Comparison of ENCODE assay signal across 1 cellular context in the genomic region with DNA sequence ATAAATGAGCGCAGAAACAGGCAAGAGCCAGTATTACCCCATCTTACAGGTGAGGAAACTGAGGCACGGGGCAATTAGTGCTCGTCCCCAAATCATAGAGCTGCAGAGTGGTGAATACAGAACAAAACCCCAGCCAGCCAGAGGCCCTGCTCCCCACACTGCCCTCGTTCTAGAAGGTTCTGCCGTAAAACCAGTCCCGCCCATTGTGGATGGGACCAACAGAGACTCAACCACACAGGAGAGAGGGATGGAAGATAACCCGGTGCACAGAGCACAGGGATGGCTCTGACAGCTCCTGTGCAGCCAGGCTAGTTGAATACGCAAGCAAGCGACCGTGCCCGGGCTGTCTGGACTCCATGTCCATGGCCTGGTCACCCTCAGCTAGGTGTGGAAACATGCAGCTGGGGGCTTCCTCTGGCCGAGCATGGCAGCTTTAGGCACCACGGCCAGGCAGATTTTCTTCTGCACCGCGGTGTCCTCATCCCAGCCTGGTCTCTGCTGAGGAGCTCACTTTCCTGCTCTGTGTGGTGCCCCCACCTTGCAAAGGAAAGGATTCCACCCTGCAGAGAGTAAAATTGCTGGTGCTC.
TF ChIP-seq lines count a peak whose summit lies in the region.

No MANE protein-coding gene starts in this region.

TF ChIP-seq in WTC11, 78 proteins besides CTCF, POLR2A, EP300 and RAD21 (continued from another document):
- TF ChIP-seq, protein P1, sequence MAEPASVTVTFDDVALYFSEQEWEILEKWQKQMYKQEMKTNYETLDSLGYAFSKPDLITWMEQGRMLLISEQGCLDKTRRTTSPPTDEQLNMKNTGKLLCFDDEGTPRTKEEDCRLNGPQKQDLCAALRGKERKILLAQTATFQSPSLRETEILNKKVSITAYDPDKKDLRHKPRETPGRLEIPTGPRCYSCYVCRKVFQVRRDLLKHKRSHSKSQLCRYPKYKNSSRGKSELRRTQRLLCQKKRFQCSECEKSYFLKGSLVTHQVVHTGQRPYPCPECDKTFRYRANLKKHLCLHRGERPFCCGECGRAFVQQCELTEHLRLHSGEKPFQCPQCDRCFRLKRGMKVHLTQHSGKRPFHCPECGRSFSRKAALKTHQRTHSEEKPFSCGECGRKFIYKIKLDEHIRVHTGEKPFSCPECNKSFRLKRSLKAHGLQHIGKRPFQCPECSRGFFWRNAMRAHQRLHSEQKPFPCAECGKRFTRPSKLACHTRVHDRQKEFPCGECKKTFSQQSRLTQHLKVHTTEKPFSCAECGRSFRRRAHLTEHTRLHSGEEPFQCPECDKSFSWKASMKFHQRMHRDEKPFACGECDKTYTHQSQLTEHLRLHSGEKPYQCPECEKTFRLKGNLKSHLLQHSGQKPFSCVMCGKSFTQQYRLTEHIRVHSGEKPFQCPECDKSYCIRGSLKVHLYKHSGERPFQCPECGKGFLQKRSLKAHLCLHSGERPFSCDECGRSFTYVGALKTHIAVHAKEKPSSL (CRISPR knock-in tag; conservative IDR thresholded peaks at IDR 0.05), result no peak
- no peak for TF ChIP-seq ZNF219 (CRISPR knock-in tag; IDR thresholded peaks at IDR 0.05; ENCODE audit: borderline replicate concordance)
- TF ChIP-seq, protein P2, sequence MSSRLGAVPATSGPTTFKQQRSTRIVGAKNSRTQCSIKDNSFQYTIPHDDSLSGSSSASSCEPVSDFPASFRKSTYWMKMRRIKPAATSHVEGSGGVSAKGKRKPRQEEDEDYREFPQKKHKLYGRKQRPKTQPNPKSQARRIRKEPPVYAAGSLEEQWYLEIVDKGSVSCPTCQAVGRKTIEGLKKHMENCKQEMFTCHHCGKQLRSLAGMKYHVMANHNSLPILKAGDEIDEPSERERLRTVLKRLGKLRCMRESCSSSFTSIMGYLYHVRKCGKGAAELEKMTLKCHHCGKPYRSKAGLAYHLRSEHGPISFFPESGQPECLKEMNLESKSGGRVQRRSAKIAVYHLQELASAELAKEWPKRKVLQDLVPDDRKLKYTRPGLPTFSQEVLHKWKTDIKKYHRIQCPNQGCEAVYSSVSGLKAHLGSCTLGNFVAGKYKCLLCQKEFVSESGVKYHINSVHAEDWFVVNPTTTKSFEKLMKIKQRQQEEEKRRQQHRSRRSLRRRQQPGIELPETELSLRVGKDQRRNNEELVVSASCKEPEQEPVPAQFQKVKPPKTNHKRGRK (CRISPR knock-in tag; IDR thresholded peaks at IDR 0.05; ENCODE audit: borderline replicate concordance), result no peak
- no peak for TF ChIP-seq TEAD1 (CRISPR knock-in tag; IDR thresholded peaks at IDR 0.05)
- TF ChIP-seq, protein P3, sequence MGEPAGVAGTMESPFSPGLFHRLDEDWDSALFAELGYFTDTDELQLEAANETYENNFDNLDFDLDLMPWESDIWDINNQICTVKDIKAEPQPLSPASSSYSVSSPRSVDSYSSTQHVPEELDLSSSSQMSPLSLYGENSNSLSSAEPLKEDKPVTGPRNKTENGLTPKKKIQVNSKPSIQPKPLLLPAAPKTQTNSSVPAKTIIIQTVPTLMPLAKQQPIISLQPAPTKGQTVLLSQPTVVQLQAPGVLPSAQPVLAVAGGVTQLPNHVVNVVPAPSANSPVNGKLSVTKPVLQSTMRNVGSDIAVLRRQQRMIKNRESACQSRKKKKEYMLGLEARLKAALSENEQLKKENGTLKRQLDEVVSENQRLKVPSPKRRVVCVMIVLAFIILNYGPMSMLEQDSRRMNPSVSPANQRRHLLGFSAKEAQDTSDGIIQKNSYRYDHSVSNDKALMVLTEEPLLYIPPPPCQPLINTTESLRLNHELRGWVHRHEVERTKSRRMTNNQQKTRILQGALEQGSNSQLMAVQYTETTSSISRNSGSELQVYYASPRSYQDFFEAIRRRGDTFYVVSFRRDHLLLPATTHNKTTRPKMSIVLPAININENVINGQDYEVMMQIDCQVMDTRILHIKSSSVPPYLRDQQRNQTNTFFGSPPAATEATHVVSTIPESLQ (CRISPR knock-in tag; IDR thresholded peaks at IDR 0.05), result no peak
TF ChIP-seq in WTC11: peak in this region for 0.
